In genomic region chr5:133957080-133957479, GRCh38 we compare ENCODE assay signal across 12 cellular contexts. TPM values are rescaled to one million over a fixed set of nuclear protein-coding genes. Genes with fewer than 3 reads are reported as not detected.
DNase-seq lines count a peak whose midpoint lies in the region; ATAC-seq lines count a peak whose summit lies in the region.
"Had no signal": no experiment of that assay in that cellular context is flagged by ENCODE, and none has a peak within 500 bp of the region (broad histone marks: within the 10 kb centered on the region; RNA-seq: fewer than 3 reads in every experiment).

No MANE protein-coding gene starts in this region.

- H3K36me3 Mint-ChIP-seq in stimulated activated naive CD8-positive, alpha-beta T cell treated with anti-CD3 and anti-CD28 coated beads, Interleukin-15, Interleukin-2, amounts not matched to agents 100 ng/mL and 50 ng/mL, for 24 hours (ENCODE audit: low read depth): peaks cover 60% of the 10 kb centered on the region
- H3K36me3 Mint-ChIP-seq in activated naive CD8-positive, alpha-beta T cell treated with anti-CD3 and anti-CD28 coated beads for 36 hours: peaks cover 33% of the 10 kb centered on the region

- DNase-seq in stimulated activated naive CD8-positive, alpha-beta T cell treated with anti-CD3 and anti-CD28 coated beads, Interleukin-15, Interleukin-2, amounts not matched to agents 100 U/mL and 50 U/mL, for 24 hours: no peak
- no peak for DNase-seq in activated naive CD8-positive, alpha-beta T cell treated with anti-CD3 and anti-CD28 coated beads for 36 hours
- DNase-seq in OCI-M2 (lab: John Stamatoyannopoulos, UW; ENCODE audit: unreplicated experiment) (no peak), retina (no peak), NCI-H82 (lab: John Stamatoyannopoulos, UW) (no peak)
- no peak for DNase-seq in activated effector memory CD4-positive, alpha-beta T cell treated with anti-CD3 and anti-CD28 coated beads, Interleukin-2, amount 50 U/mL, for 16 hours
- DNase-seq: left lung, NCI-H2171, PC-9 had no signal

- H3K27me3 Mint-ChIP-seq in stimulated activated naive CD8-positive, alpha-beta T cell treated with anti-CD3 and anti-CD28 coated beads, Interleukin-15, Interleukin-2, amounts not matched to agents 100 ng/mL and 50 ng/mL, for 24 hours: no peaks in the 10 kb centered on the region
- no peaks in the 10 kb centered on the region for H3K27me3 Mint-ChIP-seq in activated naive CD8-positive, alpha-beta T cell treated with anti-CD3 and anti-CD28 coated beads for 36 hours

- H3K27ac Mint-ChIP-seq in stimulated activated naive CD8-positive, alpha-beta T cell treated with anti-CD3 and anti-CD28 coated beads, Interleukin-15, Interleukin-2, amounts not matched to agents 100 ng/mL and 50 ng/mL, for 24 hours: peak overlapping the region; percentile 79
- peak overlapping the region; percentile 83 for H3K27ac Mint-ChIP-seq in activated naive CD8-positive, alpha-beta T cell treated with anti-CD3 and anti-CD28 coated beads for 36 hours

- H3K4me3 Mint-ChIP-seq in stimulated activated naive CD8-positive, alpha-beta T cell treated with anti-CD3 and anti-CD28 coated beads, Interleukin-15, Interleukin-2, amounts not matched to agents 100 ng/mL and 50 ng/mL, for 24 hours: peak overlapping the region; percentile 28
- H3K4me3 Mint-ChIP-seq in activated naive CD8-positive, alpha-beta T cell treated with anti-CD3 and anti-CD28 coated beads for 36 hours: no peak overlapping the region
- H3K4me3 Mint-ChIP-seq: T-helper 1 cell treated with Interleukin-12 subunit alpha and Interleukin-12 subunit beta and Interleukin-4 antibody, amounts not matched to agents 30 μg/mL and 1 μg/mL, for 36 hours had no signal

- ATAC-seq in stimulated activated naive CD8-positive, alpha-beta T cell treated with anti-CD3 and anti-CD28 coated beads, Interleukin-15, Interleukin-2, amounts not matched to agents 100 U/mL and 50 U/mL, for 24 hours: no peak
- peak; percentile 13 for ATAC-seq in HG02840 (IDR thresholded peaks at IDR 0.05; ENCODE audit: low FRiP score, unreplicated experiment)
- ATAC-seq: left lung had no signal

- H3K9me3 Mint-ChIP-seq in stimulated activated naive CD8-positive, alpha-beta T cell treated with anti-CD3 and anti-CD28 coated beads, Interleukin-15, Interleukin-2, amounts not matched to agents 100 ng/mL and 50 ng/mL, for 24 hours: no peaks in the 10 kb centered on the region
- H3K9me3 Mint-ChIP-seq in activated naive CD8-positive, alpha-beta T cell treated with anti-CD3 and anti-CD28 coated beads for 36 hours: peaks cover 2% of the 10 kb centered on the region
- H3K9me3 Mint-ChIP-seq: T-helper 1 cell treated with Interleukin-12 subunit alpha and Interleukin-12 subunit beta and Interleukin-4 antibody, amounts not matched to agents 30 μg/mL and 1 μg/mL, for 36 hours had no signal

- peaks cover 40% of the 10 kb centered on the region for H3K4me1 Mint-ChIP-seq in stimulated activated naive CD8-positive, alpha-beta T cell treated with anti-CD3 and anti-CD28 coated beads, Interleukin-15, Interleukin-2, amounts not matched to agents 100 ng/mL and 50 ng/mL, for 24 hours (ENCODE audit: low read depth)
- peaks cover 31% of the 10 kb centered on the region for H3K4me1 Mint-ChIP-seq in activated naive CD8-positive, alpha-beta T cell treated with anti-CD3 and anti-CD28 coated beads for 36 hours

RNA-seq across cellular contexts. Expression of gene C5orf15, which starts 11.3 kb away (rescaled TPM):
- total RNA-seq in activated naive CD8-positive, alpha-beta T cell treated with anti-CD3 and anti-CD28 coated beads for 36 hours: 10 to 100 TPM; 33.4 to 33.8 TPM

RNA-seq across cellular contexts. Expression of gene VDAC1, which starts 47.7 kb away (rescaled TPM):
- 100 to 1,000 TPM; 539 to 540 TPM for total RNA-seq in activated naive CD8-positive, alpha-beta T cell treated with anti-CD3 and anti-CD28 coated beads for 36 hours
